ENCODE assay signal across 20 cellular contexts in genomic region chr4:113616443-113616842, GRCh38.
DNase-seq lines count a peak whose midpoint lies in the region; ATAC-seq and FAIRE-seq lines count a peak whose summit lies in the region.
"Had no signal": no experiment of that assay in that cellular context is flagged by ENCODE, and none has a peak within 500 bp of the region (broad histone marks: within the 10 kb centered on the region; RNA-seq: fewer than 3 reads in every experiment).

No MANE protein-coding gene starts in this region.

- no peak overlapping the region for H3K4me3 ChIP-seq in BLaER1
- H3K4me3 ChIP-seq in naive thymus-derived CD4-positive, alpha-beta T cell (ENCODE audit: low read length), result no peak overlapping the region
- H3K4me3 ChIP-seq: K562, sigmoid colon had no signal

- peaks cover 6 to 35% (median 17%) of the 10 kb centered on the region in 7 donors for H3K4me1 Mint-ChIP-seq in naive thymus-derived CD4-positive, alpha-beta T cell

- peaks cover 0 to 5% (median 3%) of the 10 kb centered on the region in 5 donors for H3K36me3 Mint-ChIP-seq in naive thymus-derived CD4-positive, alpha-beta T cell

- DNase-seq in GM19239 (ENCODE audit: insufficient read length, low spot score), result no peak
- DNase-seq in central memory CD4-positive, alpha-beta T cell, result peak; percentile 13
- DNase-seq in naive thymus-derived CD4-positive, alpha-beta T cell, result peak in 5 of 9 donors; percentile 10 to 26 (median 21)
- DNase-seq in substantia nigra (lab: John Stamatoyannopoulos, UW), result no peak
- DNase-seq: activated CD4-positive, alpha-beta T cell treated with anti-CD3 and anti-CD28 coated beads, Interleukin-2, amount 50 U/mL, for 1 hour; activated naive CD4-positive, alpha-beta T cell treated with anti-CD3 and anti-CD28 coated beads, Interleukin-2, amount 50 U/mL, for 16 hours; AML-193; DMS153; glutamatergic neuron; H7; NCI-H1417; NCI-H69; sigmoid colon; stimulated activated CD4-positive, alpha-beta T cell treated with anti-CD3 and anti-CD28 coated beads, Interleukin-2, amount 100 ng/mL, for 48 hours had no signal

- no peaks in the 10 kb centered on the region for H3K9me3 Mint-ChIP-seq in naive thymus-derived CD4-positive, alpha-beta T cell

- no peaks in the 10 kb centered on the region for H3K9me3 ChIP-seq in BLaER1
- no peaks in the 10 kb centered on the region for H3K9me3 ChIP-seq in naive thymus-derived CD4-positive, alpha-beta T cell (ENCODE audit: control insufficient read depth in 2 of 3, low read length in 3 of 3)
- H3K9me3 ChIP-seq: neutrophil, sigmoid colon had no signal

- peaks cover 100% of the 10 kb centered on the region for H3K4me1 ChIP-seq in BLaER1
- no peaks in the 10 kb centered on the region for H3K4me1 ChIP-seq in naive thymus-derived CD4-positive, alpha-beta T cell (ENCODE audit: control insufficient read depth in 2 of 2, insufficient read depth in 2 of 2, low read length in 2 of 2)

- no peak overlapping the region for H3K4me3 Mint-ChIP-seq in naive thymus-derived CD4-positive, alpha-beta T cell

- intact Hi-C loops in naive thymus-derived CD4-positive, alpha-beta T cell (cut with micrococcal nuclease), result no loop called here

- no peaks in the 10 kb centered on the region for H3K27me3 Mint-ChIP-seq in naive thymus-derived CD4-positive, alpha-beta T cell

- no peak overlapping the region for H3K9ac ChIP-seq in BLaER1

- POLR2A ChIA-PET in naive thymus-derived CD4-positive, alpha-beta T cell (lab: Charles Lee), result no interaction called here

- ATAC-seq in naive thymus-derived CD4-positive, alpha-beta T cell, result peak; percentile 42
- ATAC-seq in HG03045 (IDR thresholded peaks at IDR 0.05; ENCODE audit: unreplicated experiment) (no peak), GM19328 (IDR thresholded peaks at IDR 0.05; ENCODE audit: unreplicated experiment) (no peak)
- ATAC-seq: K562 had no signal

- H3K27ac Mint-ChIP-seq in naive thymus-derived CD4-positive, alpha-beta T cell, result peak overlapping the region in 2 of 9 donors; percentile 44 to 46

- peak overlapping the region; percentile 67 for H3K4me2 ChIP-seq in BLaER1

- no peaks in the 10 kb centered on the region for H3K36me3 ChIP-seq in BLaER1
- H3K36me3 ChIP-seq in naive thymus-derived CD4-positive, alpha-beta T cell (ENCODE audit: control insufficient read depth in 2 of 3, insufficient read depth in 3 of 3, low read length in 3 of 3), result no peaks in the 10 kb centered on the region
- H3K36me3 ChIP-seq: neutrophil, sigmoid colon had no signal

- H3K27me3 ChIP-seq in BLaER1, result no peaks in the 10 kb centered on the region
- H3K27me3 ChIP-seq in naive thymus-derived CD4-positive, alpha-beta T cell (ENCODE audit: control insufficient read depth in 2 of 2, insufficient read depth in 2 of 2, low read length in 2 of 2), result no peaks in the 10 kb centered on the region
- H3K27me3 ChIP-seq: neutrophil, sigmoid colon had no signal

- peak; percentile 63 for FAIRE-seq in GM19239 (lab: Jason Lieb, UNC)
- FAIRE-seq: K562 had no signal

- no peaks in the 10 kb centered on the region for H4K20me1 ChIP-seq in BLaER1

- CTCF ChIA-PET in naive thymus-derived CD4-positive, alpha-beta T cell (lab: Charles Lee), result interaction anchor here (0.7 kb wide), 1 partner anchor 112 kb away, joined by 3 read pairs; no protein-coding TSS in a partner anchor

- H3K27ac ChIP-seq in BLaER1, result peak overlapping the region; percentile 84
- H3K27ac ChIP-seq in naive thymus-derived CD4-positive, alpha-beta T cell (ENCODE audit: low read depth, low read length), result no peak overlapping the region
- H3K27ac ChIP-seq in substantia nigra (ENCODE audit: low read depth, low read length, poor library complexity, severe bottlenecking), result no peak overlapping the region
- H3K27ac ChIP-seq: HL-60, neutrophil, sigmoid colon had no signal

Comparison
In these comparisons a context has a peak if more than half of its experiments do, and no peak if none do; other contexts are left out.
1. DNase-seq: peak in central memory CD4-positive, alpha-beta T cell (single experiment) and naive thymus-derived CD4-positive, alpha-beta T cell (5 of 9); none in GM19239 (single experiment) and substantia nigra (0 of 49).